22 cellular contexts compared by ENCODE assay signal in the genomic region with DNA sequence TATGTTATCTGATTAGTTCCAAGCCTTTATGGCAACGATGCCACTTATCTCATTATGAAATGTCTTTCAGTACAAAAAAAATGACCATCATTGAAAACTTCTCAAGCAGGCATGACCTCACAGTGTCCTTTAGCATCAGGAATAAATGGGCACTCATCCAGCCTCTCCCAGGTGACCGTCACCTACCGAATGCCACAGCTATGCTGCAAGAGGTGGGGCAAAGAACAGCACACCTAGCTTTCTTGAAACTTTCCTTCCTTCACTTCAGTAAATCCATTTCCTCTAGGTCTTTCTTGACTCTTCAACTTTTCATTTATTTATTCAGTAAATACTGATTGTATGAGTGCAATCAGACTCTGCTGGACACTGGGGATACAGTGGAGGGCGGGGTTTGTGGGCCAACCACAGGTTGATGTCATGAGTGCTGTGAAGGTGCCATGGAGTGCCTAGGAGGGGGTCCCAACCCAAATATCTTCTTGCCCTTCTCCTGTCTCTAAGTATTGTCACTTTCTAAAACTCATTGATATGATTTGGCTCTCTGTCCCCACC. TPM values are rescaled to one million over a fixed set of nuclear protein-coding genes. Genes with fewer than 3 reads are reported as not detected.
A peak's percentile ranks its signal among the peaks of the same experiment; 100 is the strongest.
DNase-seq lines count a peak whose midpoint lies in the region; ATAC-seq, FAIRE-seq and TF ChIP-seq lines count a peak whose summit lies in the region.
"Had no signal": no experiment of that assay in that cellular context is flagged by ENCODE, and none has a peak within 500 bp of the region (broad histone marks: within the 10 kb centered on the region; RNA-seq: fewer than 3 reads in every experiment).

No MANE protein-coding gene starts in this region.

- H3K9me3 Mint-ChIP-seq in neural progenitor cell, result peaks cover 5% of the 10 kb centered on the region

- no peaks in the 10 kb centered on the region for H3K27me3 ChIP-seq in neural progenitor cell
- no peaks in the 10 kb centered on the region for H3K27me3 ChIP-seq in effector memory CD4-positive, alpha-beta T cell (replicated peaks; ENCODE audit: control insufficient read depth, insufficient read depth, low read length, poor library complexity, severe bottlenecking)
- H3K27me3 ChIP-seq: BE2C had no signal

- no peak overlapping the region for H3K4me2 ChIP-seq in neural progenitor cell
- H3K4me2 ChIP-seq: SK-N-SH had no signal

- peak overlapping the region; percentile 98 for H3K27ac Mint-ChIP-seq in neural progenitor cell

- peaks cover 26% of the 10 kb centered on the region for H3K4me1 ChIP-seq in neural progenitor cell
- H3K4me1 ChIP-seq in effector memory CD4-positive, alpha-beta T cell (ENCODE audit: control insufficient read depth, insufficient read depth, low read length, poor library complexity, severe bottlenecking), result no peaks in the 10 kb centered on the region
- H3K4me1 ChIP-seq: BE2C had no signal

- no peak overlapping the region for H3K4me3 Mint-ChIP-seq in neural progenitor cell
- H3K4me3 Mint-ChIP-seq: CD8-positive, alpha-beta memory T cell had no signal

- FAIRE-seq in GM12891 (lab: Jason Lieb, UNC), result peak; percentile 38
- FAIRE-seq: A204.1, GM12878, GM19239, K562 had no signal

- TF ChIP-seq CTCF in neural progenitor cell (IDR thresholded peaks at IDR 0.05), result no peak

- H3K27me3 Mint-ChIP-seq in neural progenitor cell (ENCODE audit: insufficient read depth, low read depth), result peaks cover 13% of the 10 kb centered on the region
- H3K27me3 Mint-ChIP-seq: CD8-positive, alpha-beta memory T cell had no signal

- no peaks in the 10 kb centered on the region for H3K9me3 ChIP-seq in neural progenitor cell (ENCODE audit: low read depth)
- no peaks in the 10 kb centered on the region for H3K9me3 ChIP-seq in effector memory CD4-positive, alpha-beta T cell (ENCODE audit: control insufficient read depth, low read length)
- H3K9me3 ChIP-seq: BE2C, SK-N-SH had no signal

- peaks cover 43% of the 10 kb centered on the region for H3K4me1 Mint-ChIP-seq in neural progenitor cell

- TF ChIP-seq POLR2A in GM12891 (IDR thresholded peaks at IDR 0.05; ENCODE audit: low read depth, low read length), result no peak

- no peak overlapping the region for H3K4me3 ChIP-seq in neural progenitor cell
- H3K4me3 ChIP-seq in effector memory CD4-positive, alpha-beta T cell (ENCODE audit: insufficient read depth, low read depth, low read length, poor library complexity, severe bottlenecking), result no peak overlapping the region
- H3K4me3 ChIP-seq: GM12878, GM23248, K562 had no signal

- no peak for ATAC-seq in HG03469 (IDR thresholded peaks at IDR 0.05; ENCODE audit: unreplicated experiment)
- ATAC-seq: GM12878, K562 had no signal

- DNase-seq in NCI-H2029 (lab: John Stamatoyannopoulos, UW) (peak; percentile 10), NCI-H2029 treated with DMSO at 0.1 percent for 48 hours (lab: John Stamatoyannopoulos, UW) (no peak), GM12891 (ENCODE audit: insufficient read length, low spot score) (no peak), kidney tubule cell (ENCODE audit: low spot score) (peak; percentile 60), neural progenitor cell (ENCODE audit: low spot score) (no peak)
- DNase-seq in effector memory CD4-positive, alpha-beta T cell, result no peak
- no peak for DNase-seq in stimulated activated CD4-positive, alpha-beta T cell treated with anti-CD3 and anti-CD28 coated beads, Interleukin-4, amount 100 ng/mL, for 4 hours
- DNase-seq: BE2C; CD8-positive, alpha-beta memory T cell; EL; HCEC 1CT; NCI-H1105; NCI-H1694 treated with DMSO at 0.1 percent for 48 hours; NCI-H526; SHP77; SK-N-SH had no signal

- no peak overlapping the region for H2AFZ ChIP-seq in neural progenitor cell (replicated peaks)

- no peak overlapping the region for H3K9ac ChIP-seq in neural progenitor cell
- H3K9ac ChIP-seq: GM23248, SK-N-SH had no signal

- H3K36me3 ChIP-seq in neural progenitor cell, result no peaks in the 10 kb centered on the region
- H3K36me3 ChIP-seq in effector memory CD4-positive, alpha-beta T cell (ENCODE audit: control insufficient read depth, insufficient read depth, low read length), result no peaks in the 10 kb centered on the region
- H3K36me3 ChIP-seq: BE2C had no signal

- H3K36me3 Mint-ChIP-seq in neural progenitor cell, result no peaks in the 10 kb centered on the region
- H3K36me3 Mint-ChIP-seq: CD8-positive, alpha-beta memory T cell had no signal

- H3K27ac ChIP-seq in neural progenitor cell, result no peak overlapping the region
- H3K27ac ChIP-seq in effector memory CD4-positive, alpha-beta T cell (ENCODE audit: insufficient read depth, low read length, poor library complexity, severe bottlenecking), result no peak overlapping the region
- H3K27ac ChIP-seq: GM23248 had no signal

- no peaks in the 10 kb centered on the region for H4K20me1 ChIP-seq in neural progenitor cell (ENCODE audit: low read depth)

- H3F3A ChIP-seq in neural progenitor cell (ENCODE audit: low read depth), result peaks cover 19% of the 10 kb centered on the region

- H3K79me2 ChIP-seq in neural progenitor cell (ENCODE audit: low read depth), result no peaks in the 10 kb centered on the region

TF ChIP-seq in GM12891, 5 proteins besides CTCF, POLR2A, EP300 and RAD21:
- TF ChIP-seq POU2F2 (IDR thresholded peaks at IDR 0.05; ENCODE audit: low read depth, low read length) (no peak), PAX5 (IDR thresholded peaks at IDR 0.05; ENCODE audit: insufficient read depth, low read length, severe bottlenecking) (no peak), SPI1 (IDR thresholded peaks at IDR 0.05; ENCODE audit: low read depth, low read length) (no peak), POLR2AphosphoS5 (IDR thresholded peaks at IDR 0.05; ENCODE audit: low read depth, low read length) (no peak), TAF1 (IDR thresholded peaks at IDR 0.05; ENCODE audit: low read depth, low read length) (no peak)

RNA-seq across cellular contexts. Expression of gene HK2, which starts 54.3 kb away (rescaled TPM):
- 35.6 TPM for polyA plus RNA-seq in GM12891 (2012; ENCODE audit: low read depth, missing spikeins)
- 61.8 and 72.1 TPM in 2 replicates for total RNA-seq in neural progenitor cell (ENCODE audit: low replicate concordance)

Comparison
In these comparisons a context has a peak if more than half of its experiments do, and no peak if none do; other contexts are left out.
1. DNase-seq: peak in NCI-H2029 (single experiment) and kidney tubule cell (single experiment); none in NCI-H2029 treated with DMSO at 0.1 percent for 48 hours (single experiment), GM12891 (single experiment), neural progenitor cell (single experiment), effector memory CD4-positive, alpha-beta T cell (0 of 3) and stimulated activated CD4-positive, alpha-beta T cell treated with anti-CD3 and anti-CD28 coated beads, Interleukin-4, amount 100 ng/mL, for 4 hours (0 of 2).